12 cellular contexts compared by ENCODE assay signal in the genomic region with DNA sequence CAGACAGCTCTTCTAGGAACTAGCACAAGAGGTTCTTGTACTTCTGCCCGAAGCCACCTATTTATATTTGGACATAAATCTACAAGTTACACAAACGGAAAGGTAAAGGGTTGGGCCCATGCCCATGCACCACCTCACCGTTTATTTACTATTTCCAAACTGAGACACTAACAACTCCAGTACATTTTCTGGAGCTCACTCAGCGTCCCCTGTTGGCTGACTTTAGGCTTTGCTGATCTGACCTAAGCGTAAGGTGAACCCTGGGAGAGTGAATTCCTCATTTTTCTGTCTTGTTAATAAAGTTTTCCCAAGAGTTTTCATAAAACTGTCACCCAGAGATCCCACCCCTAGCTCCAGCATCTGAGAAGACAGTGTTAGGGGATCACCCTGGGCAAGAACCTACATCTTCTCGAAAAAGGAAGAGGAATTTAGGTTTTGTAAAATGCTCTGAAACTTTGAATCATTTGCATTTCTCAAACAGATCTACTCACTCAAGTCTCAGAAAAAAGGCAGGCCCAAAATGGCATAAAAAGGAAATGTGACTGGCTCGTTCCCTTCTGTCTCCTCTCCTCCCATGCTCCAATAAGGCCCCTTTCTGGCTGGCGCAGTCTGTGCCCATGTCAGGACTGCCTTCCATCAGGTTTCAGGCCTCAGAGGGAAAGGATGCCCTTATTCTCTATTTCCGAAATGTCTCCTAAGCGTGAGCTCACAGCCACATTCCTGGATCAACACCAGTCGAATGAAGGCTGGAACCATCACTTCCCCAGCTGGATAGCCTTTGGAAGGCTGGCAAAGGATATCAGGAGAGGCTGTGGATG.
A peak's percentile ranks its signal among the peaks of the same experiment; 100 is the strongest.
DNase-seq lines count a peak whose midpoint lies in the region; ATAC-seq, FAIRE-seq and TF ChIP-seq lines count a peak whose summit lies in the region.
"Had no signal": no experiment of that assay in that cellular context is flagged by ENCODE, and none has a peak within 500 bp of the region (broad histone marks: within the 10 kb centered on the region; RNA-seq: fewer than 3 reads in every experiment).

No MANE protein-coding gene starts in this region.

- H3K4me2 ChIP-seq in HCT116 (ENCODE audit: low read length) (no peak overlapping the region), GM12878 (ENCODE audit: control insufficient read depth, insufficient read depth) (no peak overlapping the region; the same call in 1 of the 2 replicates)

- intact Hi-C loops in HCT116 (cut with micrococcal nuclease): no loop called here
- intact Hi-C loops in GM12878 (cut with micrococcal nuclease; ENCODE audit: unreplicated experiment): no loop called here

- H3K27me3 ChIP-seq in HCT116 (ENCODE audit: insufficient read depth, low read length): no peaks in the 10 kb centered on the region
- no peaks in the 10 kb centered on the region for H3K27me3 ChIP-seq in GM12878 (replicated peaks in 1 of 2; ENCODE audit: control insufficient read depth in 2 of 2, insufficient read depth in 2 of 2, low read length in 1 of 2)
- no peaks in the 10 kb centered on the region for H3K27me3 ChIP-seq in right atrium auricular region

- FAIRE-seq in GM12878 (lab: Jason Lieb, UNC): no peak

- H3K4me1 ChIP-seq in HCT116 (ENCODE audit: control insufficient read depth in 1 of 2, insufficient read depth in 2 of 2, low read length in 2 of 2): no peaks in the 10 kb centered on the region
- peaks cover 13% of the 10 kb centered on the region for H3K4me1 ChIP-seq in GM12878 (ENCODE audit: control insufficient read depth, insufficient read depth, low read length)
- peaks cover 0 to 23% of the 10 kb centered on the region in 2 donors for H3K4me1 ChIP-seq in right atrium auricular region

- TF ChIP-seq RAD21 in HCT116 (IDR thresholded peaks at IDR 0.05; ENCODE audit: low read depth) (peak; percentile 58), GM12878 (IDR thresholded peaks at IDR 0.05; ENCODE audit: insufficient read depth, low read depth, low read length) (no peak)

- in situ Hi-C loops in GM12878 (cut with MboI): no loop called here

- BruUV-seq in HCT116 (replicated peaks; lab: Mats Ljungman, UMichigan) (no TSS peak), GM12878 (replicated peaks; lab: Mats Ljungman, UMichigan) (no TSS peak)

- POLR2A ChIA-PET in HCT116 (lab: Charles Lee) (no interaction called here), GM12878 (lab: Charles Lee) (interaction anchor here (1.0 to 1.6 kb wide), 2 partner anchors 11 to 255 kb away, joined by 3 to 4 read pairs; no protein-coding TSS in a partner anchor)

- H3K4me3 ChIP-seq in HCT116 (replicated peaks in 1 of 2; ENCODE audit: low read depth in 1 of 2, low read length in 2 of 2) (no peak overlapping the region), GM12878 (no peak overlapping the region), right atrium auricular region (no peak overlapping the region)

- SMC1A ChIA-PET in GM12878 (lab: Charles Lee; ENCODE audit: uncharacterized antibody, unreplicated experiment): interaction anchor here (1.2 to 2.0 kb wide), 6 partner anchors 10 to 447 kb away, joined by 3 to 6 read pairs (median 6); no protein-coding TSS in a partner anchor

- CTCF ChIA-PET in HCT116 (lab: Charles Lee) (interaction anchor here (0.8 to 1.9 kb wide), 6 partner anchors 10 to 448 kb away, joined by 3 to 6 read pairs (median 4); no protein-coding TSS in a partner anchor), GM12878 (lab: Yijun Ruan, JAX) (interaction anchor here (0.7 to 5.6 kb wide), 5 partner anchors 8 to 435 kb away, joined by 3 to 58 read pairs (median 3); no protein-coding TSS in a partner anchor)

- H3K79me2 ChIP-seq in HCT116 (ENCODE audit: insufficient read depth, low read length): no peaks in the 10 kb centered on the region
- H3K79me2 ChIP-seq in GM12878 (ENCODE audit: control insufficient read depth, insufficient read depth, low read length): no peaks in the 10 kb centered on the region

- TF ChIP-seq POLR2A in HCT116 (IDR thresholded peaks at IDR 0.05; ENCODE audit: borderline replicate concordance, extremely low read depth, insufficient read depth, insufficient read length) (no peak), GM12878 (IDR thresholded peaks at IDR 0.05; ENCODE audit: low read depth, low read length) (no peak)

- 77% methylated on average over 11 of the region's 11 CpGs for WGBS in GM12878 (ENCODE audit: insufficient coverage, insufficient replicate concordance, low lambda C conversion rate, missing lambda C conversion rate)

- H3K27ac ChIP-seq in HCT116 (ENCODE audit: low read depth, low read length) (no peak overlapping the region), GM12878 (ENCODE audit: control insufficient read depth, insufficient read depth) (peak overlapping the region; percentile 40; the same call in 1 of the 2 replicates), right atrium auricular region (peak overlapping the region; percentile 3 to 13)
- H3K27ac ChIP-seq: HL-60 had no signal

- H3K9me3 ChIP-seq in HCT116 (ENCODE audit: control insufficient read depth in 1 of 2, insufficient read depth in 1 of 2, low read depth in 1 of 2, low read length in 2 of 2) (no peaks in the 10 kb centered on the region), GM12878 (replicated peaks; ENCODE audit: control insufficient read depth, insufficient read depth, low read length) (no peaks in the 10 kb centered on the region), right atrium auricular region (no peaks in the 10 kb centered on the region)

- H3K36me3 ChIP-seq in HCT116 (ENCODE audit: control insufficient read depth in 1 of 2, insufficient read depth in 2 of 2, low read length in 2 of 2) (0 out of 4 replicates have a peak, but pooled peaks cover 0 to 4% of the 10 kb centered on the region in 2 experiments), GM12878 (ENCODE audit: control insufficient read depth in 2 of 2, insufficient read depth in 2 of 2, low read length in 1 of 2) (no peaks in the 10 kb centered on the region), right atrium auricular region (peaks cover 19% of the 10 kb centered on the region)

- ATAC-seq in HCT116: peak; percentile 53; the same call in 1 of the 2 replicates
- no peak; the same call in 1 of the 3 replicates for ATAC-seq in GM12878
- ATAC-seq in HG03520 (IDR thresholded peaks at IDR 0.05; ENCODE audit: unreplicated experiment): no peak
- ATAC-seq: stimulated activated memory B cell treated with anti-CD40 and anti-IgM and Interleukin-4, amounts not matched to agents 10 μg/mL and 1 μg/mL and 100 μg/mL, for 72 hours had no signal

- no peaks in the 10 kb centered on the region for H3K9me2 ChIP-seq in HCT116 (ENCODE audit: insufficient read depth)

- TF ChIP-seq CTCF in HCT116 (IDR thresholded peaks at IDR 0.05 in 2 of 3, conservative IDR thresholded peaks at IDR 0.05 in 1 of 3; ENCODE audit: borderline replicate concordance in 1 of 3, insufficient read depth in 1 of 3, low read depth in 2 of 3, low read length in 2 of 3) (peak; percentile 17 to 31 (median 18); a peak in 2 of 6 replicates), GM12878 (IDR thresholded peaks at IDR 0.05 in 2 of 3, conservative IDR thresholded peaks at IDR 0.05 in 1 of 3; ENCODE audit: control insufficient read depth in 2 of 3, extremely low read depth in 1 of 3, insufficient read depth in 1 of 3, low read depth in 3 of 3, low read length in 3 of 3) (peak in 1 of 3 experiments; percentile 14; a peak in 1 of 6 replicates), right atrium auricular region (IDR thresholded peaks at IDR 0.05) (peak in 1 of 2 donors; percentile 24)

- DNase-seq in HCT116 (ENCODE audit: low read depth, low spot score) (no peak), GM12878 (ENCODE audit: low read depth, low spot score) (no peak), right atrium auricular region (ENCODE audit: low spot score) (no peak), superior temporal gyrus (ENCODE audit: extremely low spot score) (peak; percentile 15), GM19240 (ENCODE audit: insufficient read length, low spot score) (no peak), occipital lobe (lab: John Stamatoyannopoulos, UW) (no peak), NCI-H2171 treated with DMSO at 0.1 percent for 48 hours (lab: John Stamatoyannopoulos, UW) (no peak)
- DNase-seq: NCI-H345, T-helper 2 cell had no signal

- RAD21 ChIA-PET in HCT116 (lab: Charles Lee; ENCODE audit: low non-redundant PET in 1 of 2, low total read pairs in 2 of 2, uncharacterized antibody in 2 of 2, unreplicated experiment in 2 of 2) (no interaction called here), GM12878 (lab: Charles Lee; ENCODE audit: unreplicated experiment) (interaction anchor here (1.1 to 1.5 kb wide), 2 partner anchors 11 to 52 kb away, joined by 4 read pairs; no protein-coding TSS in a partner anchor)

- H3K9ac ChIP-seq in HCT116 (ENCODE audit: low read length): no peak overlapping the region
- H3K9ac ChIP-seq in GM12878 (ENCODE audit: control insufficient read depth, insufficient read depth, low read length): no peak overlapping the region

- no peak overlapping the region for H2AFZ ChIP-seq in HCT116 (ENCODE audit: low read depth, low read length, poor library complexity, severe bottlenecking)
- no peak overlapping the region for H2AFZ ChIP-seq in GM12878 (ENCODE audit: control insufficient read depth, low read depth, low read length)

- H4K20me1 ChIP-seq in HCT116 (ENCODE audit: insufficient read depth): no peaks in the 10 kb centered on the region
- H4K20me1 ChIP-seq in GM12878 (ENCODE audit: control insufficient read depth, insufficient read depth): no peaks in the 10 kb centered on the region

- TF ChIP-seq EP300 in GM12878 (IDR thresholded peaks at IDR 0.05; ENCODE audit: borderline replicate concordance in 1 of 2, control insufficient read depth in 1 of 2, low read depth in 2 of 2, low read length in 2 of 2): no peak

TF ChIP-seq in HCT116, 20 proteins besides CTCF, POLR2A, EP300 and RAD21 (continues in another document):
- TF ChIP-seq TCF7L2 (IDR thresholded peaks at IDR 0.05; ENCODE audit: borderline replicate concordance, extremely low read depth, insufficient read depth, insufficient read length): no peak

TF ChIP-seq in GM12878, 131 proteins besides CTCF, POLR2A, EP300 and RAD21 (continues in another document):
- TF ChIP-seq, protein P1, sequence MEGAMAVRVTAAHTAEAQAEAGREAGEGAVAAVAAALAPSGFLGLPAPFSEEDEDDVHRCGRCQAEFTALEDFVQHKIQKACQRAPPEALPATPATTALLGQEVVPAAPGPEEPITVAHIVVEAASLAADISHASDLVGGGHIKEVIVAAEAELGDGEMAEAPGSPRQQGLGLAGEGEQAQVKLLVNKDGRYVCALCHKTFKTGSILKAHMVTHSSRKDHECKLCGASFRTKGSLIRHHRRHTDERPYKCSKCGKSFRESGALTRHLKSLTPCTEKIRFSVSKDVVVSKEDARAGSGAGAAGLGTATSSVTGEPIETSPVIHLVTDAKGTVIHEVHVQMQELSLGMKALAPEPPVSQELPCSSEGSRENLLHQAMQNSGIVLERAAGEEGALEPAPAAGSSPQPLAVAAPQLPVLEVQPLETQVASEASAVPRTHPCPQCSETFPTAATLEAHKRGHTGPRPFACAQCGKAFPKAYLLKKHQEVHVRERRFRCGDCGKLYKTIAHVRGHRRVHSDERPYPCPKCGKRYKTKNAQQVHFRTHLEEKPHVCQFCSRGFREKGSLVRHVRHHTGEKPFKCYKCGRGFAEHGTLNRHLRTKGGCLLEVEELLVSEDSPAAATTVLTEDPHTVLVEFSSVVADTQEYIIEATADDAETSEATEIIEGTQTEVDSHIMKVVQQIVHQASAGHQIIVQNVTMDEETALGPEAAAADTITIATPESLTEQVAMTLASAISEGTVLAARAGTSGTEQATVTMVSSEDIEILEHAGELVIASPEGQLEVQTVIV (IDR thresholded peaks at IDR 0.05; ENCODE audit: borderline replicate concordance, partially characterized antibody): no peak

Comparison
In these comparisons a context has a peak if more than half of its experiments do, and no peak if none do; other contexts are left out.
1. Of the 18 proteins assayed by ChIP-seq in both GM12878 and HCT116: peak only in GM12878: none; only in HCT116: RAD21; in both: none; in neither: 16; mixed calls (peak in some experiments, not most) for 1.